ENCODE assay signal across 1 cellular context in genomic region chr15:64460737-64461576, GRCh38.
TF ChIP-seq lines count a peak whose summit lies in the region.

No MANE protein-coding gene starts in this region.

TF ChIP-seq in GM12878, 131 proteins besides CTCF, POLR2A, EP300 and RAD21 (continued from another document):
- TF ChIP-seq RFX5 (IDR thresholded peaks at IDR 0.05; ENCODE audit: low read depth, low read length) (no peak), ATF7 (IDR thresholded peaks at IDR 0.05; ENCODE audit: low read depth) (no peak), YY1 (IDR thresholded peaks at IDR 0.05; ENCODE audit: low read depth, low read length) (0 out of 2 replicates have a peak, but pooled peaks have one; percentile 15), ZNF687 (IDR thresholded peaks at IDR 0.05) (peak; percentile 37; the same call in 1 of the 2 replicates), ZNF274 (IDR thresholded peaks at IDR 0.05; ENCODE audit: insufficient read depth, insufficient read length) (no peak), DPF2 (IDR thresholded peaks at IDR 0.05) (no peak), PKNOX1 (IDR thresholded peaks at IDR 0.05) (no peak), MEF2B (IDR thresholded peaks at IDR 0.05; ENCODE audit: partially characterized antibody, poor library complexity, severe bottlenecking) (no peak), FOXM1 (IDR thresholded peaks at IDR 0.05; ENCODE audit: low read depth, low read length) (no peak), POLR2AphosphoS2 (IDR thresholded peaks at IDR 0.05; ENCODE audit: low read depth, low read length) (0 out of 2 replicates have a peak, but pooled peaks have one; percentile 17), IKZF1 (conservative IDR thresholded peaks at IDR 0.05) (peak; percentile 52; the same call in 1 of the 2 replicates), POLR2AphosphoS5 (IDR thresholded peaks at IDR 0.05; ENCODE audit: low read length) (peak; percentile 72)
TF ChIP-seq in GM12878: peak in this region for 11.
